Comparison of ENCODE assay signal across 19 cellular contexts in genomic region chr17:81550285-81550684, GRCh38. TPM values are rescaled to one million over a fixed set of nuclear protein-coding genes. Genes with fewer than 3 reads are reported as not detected.
DNase-seq lines count a peak whose midpoint lies in the region; ATAC-seq, FAIRE-seq and TF ChIP-seq lines count a peak whose summit lies in the region.
"Had no signal": no experiment of that assay in that cellular context is flagged by ENCODE, and none has a peak within 500 bp of the region (broad histone marks: within the 10 kb centered on the region; RNA-seq: fewer than 3 reads in every experiment).

No MANE protein-coding gene starts in this region.

- H3K4me3 Mint-ChIP-seq in activated T-helper 17 cell treated with anti-CD3 and anti-CD28 coated beads, Interleukin-2, amount 50 U/mL, for 72 hours: peak overlapping the region; percentile 85
- H3K4me3 Mint-ChIP-seq in stimulated activated naive B cell treated with anti-CD40 and anti-IgM and Interleukin-4, amounts not matched to agents 10 μg/mL and 1 μg/mL and 100 μg/mL, for 72 hours: peak overlapping the region; percentile 91 to 98

- H3K79me2 ChIP-seq in HepG2 (ENCODE audit: insufficient read depth, low read length): peaks cover 10% of the 10 kb centered on the region

- no TSS peak for BruUV-seq in HepG2 (replicated peaks; lab: Mats Ljungman, UMichigan)

- no peak for TF ChIP-seq CTCF in HepG2 (CRISPR knock-in tag; IDR thresholded peaks at IDR 0.05)

- no peak for TF ChIP-seq RAD21 in HepG2 (CRISPR knock-in tag; IDR thresholded peaks at IDR 0.05)

- CTCF ChIA-PET in HepG2 (lab: Yijun Ruan, JAX; ENCODE audit: low intra/inter-chr PET ratio, low total read pairs): no interaction called here

- peaks cover 4% of the 10 kb centered on the region; the same call in 1 of the 2 replicates for H4K20me1 ChIP-seq in HepG2 (ENCODE audit: insufficient read depth, low read length)

- no peaks in the 10 kb centered on the region for H3K9me3 Mint-ChIP-seq in activated T-helper 17 cell treated with anti-CD3 and anti-CD28 coated beads, Interleukin-2, amount 50 U/mL, for 72 hours
- no peaks in the 10 kb centered on the region for H3K9me3 Mint-ChIP-seq in stimulated activated naive B cell treated with anti-CD40 and anti-IgM and Interleukin-4, amounts not matched to agents 10 μg/mL and 1 μg/mL and 100 μg/mL, for 72 hours

- no peak overlapping the region for H2AFZ ChIP-seq in HepG2 (ENCODE audit: low read length)

- H3K4me2 ChIP-seq in HepG2 (ENCODE audit: low read depth, low read length): no peak overlapping the region

- no peak overlapping the region for H3K4me3 ChIP-seq in HepG2 (replicated peaks in 1 of 3; ENCODE audit: insufficient read depth in 1 of 3, low read depth in 2 of 3, low read length in 3 of 3)

- H3K4me1 ChIP-seq in HepG2 (ENCODE audit: insufficient read depth, low read length): peaks cover 31% of the 10 kb centered on the region

- peaks cover 24 to 42% of the 10 kb centered on the region in 2 experiments for H3K36me3 ChIP-seq in HepG2 (replicated peaks in 1 of 2; ENCODE audit: control insufficient read depth in 1 of 2, insufficient read depth in 2 of 2, low read length in 2 of 2)

- no peaks in the 10 kb centered on the region; a peak in 1 of 5 replicates for H3K27me3 ChIP-seq in HepG2 (ENCODE audit: control insufficient read depth in 1 of 2, insufficient read depth in 2 of 2, low read length in 2 of 2)
- H3K27me3 ChIP-seq: foreskin keratinocyte had no signal

- peaks cover 56% of the 10 kb centered on the region for H3K36me3 Mint-ChIP-seq in activated T-helper 17 cell treated with anti-CD3 and anti-CD28 coated beads, Interleukin-2, amount 50 U/mL, for 72 hours (ENCODE audit: low read depth)
- H3K36me3 Mint-ChIP-seq in stimulated activated naive B cell treated with anti-CD40 and anti-IgM and Interleukin-4, amounts not matched to agents 10 μg/mL and 1 μg/mL and 100 μg/mL, for 72 hours: peaks cover 32 to 39% of the 10 kb centered on the region in 2 donors

- WGBS in HepG2 (ENCODE audit: low lambda C conversion rate): 90% methylated on average over 3 of the region's 15 CpGs

- DNase-seq in left ventricle myocardium superior: peak; percentile 26
- DNase-seq in left cardiac atrium: no peak
- DNase-seq in HepG2 (ENCODE audit: low spot score): no peak
- no peak for DNase-seq in stimulated activated naive B cell treated with anti-CD40 and anti-IgM and Interleukin-4, amounts not matched to agents 10 μg/mL and 1 μg/mL and 100 μg/mL, for 72 hours
- no peak for DNase-seq in epidermal melanocyte (ENCODE audit: insufficient read length, low spot score)
- no peak for DNase-seq in NCI-H2107 (lab: John Stamatoyannopoulos, UW)
- DNase-seq: effector CD4-positive, alpha-beta T cell; foreskin keratinocyte; KBM-7; NCI-H146; NCI-H526; retina; stimulated activated CD4-positive, alpha-beta T cell treated with anti-CD3 and anti-CD28 coated beads, Interleukin-2, amount 100 ng/mL, for 48 hours; stimulated activated naive CD4-positive, alpha-beta T cell treated with Interleukin-2 at 50 U/mL for 16 hours; T-helper 9 cell had no signal

- in situ Hi-C loops in HepG2 (cut with HindIII; ENCODE audit: extremely low pct_ligation_motif_present, low pct_unique_long_range_greater_than_20kb): no loop called here

- ATAC-seq in left ventricle myocardium superior (no peak), left cardiac atrium (no peak), HepG2 (no peak), HG02884 (IDR thresholded peaks at IDR 0.05; ENCODE audit: unreplicated experiment) (no peak)
- no peak for ATAC-seq in activated T-helper 17 cell treated with anti-CD3 and anti-CD28 coated beads, Interleukin-2, amount 50 U/mL, for 72 hours (replicated peaks)
- no peak for ATAC-seq in stimulated activated naive B cell treated with anti-CD40 and anti-IgM and Interleukin-4, amounts not matched to agents 10 μg/mL and 1 μg/mL and 100 μg/mL, for 72 hours (replicated peaks)
- ATAC-seq: foreskin keratinocyte had no signal

- FAIRE-seq in HepG2 (lab: Jason Lieb, UNC): no peak
- FAIRE-seq: GM12892, RCC 7860 had no signal

- intact Hi-C loops in left ventricle myocardium superior (cut with micrococcal nuclease) (no loop called here), left cardiac atrium (cut with DNase I) (loop anchor here in 1 of 2 donors (5.0 kb wide), 1 partner anchor 33 kb away; no protein-coding TSS in a partner anchor), HepG2 (cut with micrococcal nuclease; ENCODE audit: unreplicated experiment) (no loop called here)

- H3K9me3 ChIP-seq in HepG2 (ENCODE audit: low read length): no peaks in the 10 kb centered on the region

- POLR2A ChIA-PET in HepG2 (lab: Yijun Ruan, JAX): interaction anchor here (1.5 kb wide), 1 partner anchor 27 kb away, joined by 4 read pairs; no protein-coding TSS in a partner anchor

- no peak overlapping the region for H3K27ac ChIP-seq in HepG2 (ENCODE audit: extremely low read length, insufficient read depth, low read length)
- H3K27ac ChIP-seq: foreskin keratinocyte had no signal

- peaks cover 15% of the 10 kb centered on the region for H3K4me1 Mint-ChIP-seq in activated T-helper 17 cell treated with anti-CD3 and anti-CD28 coated beads, Interleukin-2, amount 50 U/mL, for 72 hours
- H3K4me1 Mint-ChIP-seq in stimulated activated naive B cell treated with anti-CD40 and anti-IgM and Interleukin-4, amounts not matched to agents 10 μg/mL and 1 μg/mL and 100 μg/mL, for 72 hours: peaks cover 35 to 48% of the 10 kb centered on the region in 2 donors

- no peak overlapping the region for H3K27ac Mint-ChIP-seq in activated T-helper 17 cell treated with anti-CD3 and anti-CD28 coated beads, Interleukin-2, amount 50 U/mL, for 72 hours
- peak overlapping the region; percentile 25 for H3K27ac Mint-ChIP-seq in stimulated activated naive B cell treated with anti-CD40 and anti-IgM and Interleukin-4, amounts not matched to agents 10 μg/mL and 1 μg/mL and 100 μg/mL, for 72 hours

- TF ChIP-seq EP300 in HepG2 (IDR thresholded peaks at IDR 0.05; ENCODE audit: low read depth in 2 of 2, low read length in 2 of 2): no peak
- TF ChIP-seq EP300 in HepG2 (CRISPR knock-in tag; IDR thresholded peaks at IDR 0.05; ENCODE audit: borderline replicate concordance): no peak

- H3K9ac ChIP-seq in HepG2 (ENCODE audit: insufficient read depth, low read depth, low read length): peak overlapping the region; percentile 5; the same call in 1 of the 2 replicates

- TF ChIP-seq POLR2A in HepG2 (IDR thresholded peaks at IDR 0.05; ENCODE audit: insufficient read depth in 1 of 2, low read depth in 2 of 2, low read length in 2 of 2): no peak

- H3K27me3 Mint-ChIP-seq in activated T-helper 17 cell treated with anti-CD3 and anti-CD28 coated beads, Interleukin-2, amount 50 U/mL, for 72 hours: no peaks in the 10 kb centered on the region
- no peaks in the 10 kb centered on the region for H3K27me3 Mint-ChIP-seq in stimulated activated naive B cell treated with anti-CD40 and anti-IgM and Interleukin-4, amounts not matched to agents 10 μg/mL and 1 μg/mL and 100 μg/mL, for 72 hours

RNA-seq across cellular contexts. Expression of gene FAAP100, which starts 1.9 kb away (rescaled TPM):
- total RNA-seq in left ventricle myocardium superior (15.4 TPM), left cardiac atrium (10 to 100 TPM; 11.6 to 15.7 TPM), HepG2 (2016; rRNA removed; fragmentation: Illumina TruSeq; extraction: Trizol) (13.9 and 20.8 TPM in 2 replicates)
- 10 to 100 TPM; 26.9 to 38.6 TPM for total RNA-seq in activated T-helper 17 cell treated with anti-CD3 and anti-CD28 coated beads, Interleukin-2, amount 50 U/mL, for 72 hours
- 10.4 and 11.2 TPM in 2 replicates for total RNA-seq in HepG2 (2016; cell fraction: cytosol; rRNA removed; fragmentation: Illumina TruSeq; extraction: Trizol; ENCODE audit: low read depth)
- 11.4 and 20.4 TPM in 2 replicates for total RNA-seq in HepG2 (2016; cell fraction: insoluble cytoplasmic fraction; rRNA removed; fragmentation: Illumina TruSeq; extraction: Trizol)
- total RNA-seq in HepG2 (2016; cell fraction: membrane; rRNA removed; fragmentation: Illumina TruSeq; extraction: Trizol): 23.6 and 25.4 TPM in 2 replicates
- 19.0 and 22.7 TPM in 2 replicates for total RNA-seq in HepG2 (2016; cell fraction: nucleus; rRNA removed; fragmentation: Illumina TruSeq; extraction: Trizol)
- 7.6 and 11.1 TPM in 2 replicates for polyA plus RNA-seq in HepG2 (2011; rRNA removed)
- polyA plus RNA-seq in HepG2 (2011; cell fraction: cytosol; rRNA removed): 6.5 and 11.8 TPM in 2 replicates
- polyA plus RNA-seq in HepG2 (2011; cell fraction: nucleus; rRNA removed): 37.4 and 38.6 TPM in 2 replicates
- polyA plus RNA-seq in HepG2 (2012): 9.3 and 10.7 TPM in 2 replicates
- 6.1 and 6.4 TPM in 2 replicates for polyA plus RNA-seq in HepG2 (2016; cell fraction: cytosol; fragmentation: Illumina TruSeq; extraction: Trizol; ENCODE audit: low read depth)
- 13.7 and 17.1 TPM in 2 replicates for polyA plus RNA-seq in HepG2 (2016; cell fraction: insoluble cytoplasmic fraction; fragmentation: Illumina TruSeq; extraction: Trizol; ENCODE audit: low read depth)
- polyA plus RNA-seq in HepG2 (2016; cell fraction: membrane; fragmentation: Illumina TruSeq; extraction: Trizol; ENCODE audit: low read depth): 14.4 and 16.7 TPM in 2 replicates
- polyA plus RNA-seq in HepG2 (2016; cell fraction: nucleus; fragmentation: Illumina TruSeq; extraction: Trizol; ENCODE audit: insufficient read depth, low read depth): 43.7 and 45.9 TPM in 2 replicates
- 13.6 and 27.9 TPM in 2 replicates for polyA minus RNA-seq in HepG2 (2011; rRNA and poly(A)+ RNA removed; ENCODE audit: low replicate concordance)
- polyA minus RNA-seq in HepG2 (2011; cell fraction: cytosol; rRNA and poly(A)+ RNA removed): 7.7 and 8.2 TPM in 2 replicates
- polyA minus RNA-seq in HepG2 (2011; cell fraction: nucleus; rRNA and poly(A)+ RNA removed): 22.8 and 26.2 TPM in 2 replicates

RNA-seq across cellular contexts. Expression of gene FSCN2, which starts 22.1 kb away (rescaled TPM):
- total RNA-seq in left ventricle myocardium superior (0.50 TPM), left cardiac atrium (under 1 TPM; 0.38 to 0.39 TPM), HepG2 (2016; rRNA removed; fragmentation: Illumina TruSeq; extraction: Trizol) (not detected in 2 replicates)
- under 1 TPM; 0.43 to 0.93 TPM for total RNA-seq in activated T-helper 17 cell treated with anti-CD3 and anti-CD28 coated beads, Interleukin-2, amount 50 U/mL, for 72 hours
- not detected in 2 replicates for total RNA-seq in HepG2 (2016; cell fraction: cytosol; rRNA removed; fragmentation: Illumina TruSeq; extraction: Trizol; ENCODE audit: low read depth)
- total RNA-seq in HepG2 (2016; cell fraction: insoluble cytoplasmic fraction; rRNA removed; fragmentation: Illumina TruSeq; extraction: Trizol): not detected in 2 replicates
- total RNA-seq in HepG2 (2016; cell fraction: membrane; rRNA removed; fragmentation: Illumina TruSeq; extraction: Trizol): not detected in 2 replicates
- not detected in 2 replicates for total RNA-seq in HepG2 (2016; cell fraction: nucleus; rRNA removed; fragmentation: Illumina TruSeq; extraction: Trizol)
- polyA plus RNA-seq in HepG2 (2011; rRNA removed): 0.09 and 0.31 TPM in 2 replicates
- polyA plus RNA-seq in HepG2 (2011; cell fraction: cytosol; rRNA removed): 0.17 TPM in 2 replicates
- polyA plus RNA-seq in HepG2 (2011; cell fraction: nucleus; rRNA removed): 2.2 and 2.8 TPM in 2 replicates
- 0.11 and 0.17 TPM in 2 replicates for polyA plus RNA-seq in HepG2 (2012)
- polyA plus RNA-seq in HepG2 (2016; cell fraction: cytosol; fragmentation: Illumina TruSeq; extraction: Trizol; ENCODE audit: low read depth): not detected in 2 replicates
- not detected in 2 replicates for polyA plus RNA-seq in HepG2 (2016; cell fraction: insoluble cytoplasmic fraction; fragmentation: Illumina TruSeq; extraction: Trizol; ENCODE audit: low read depth)
- polyA plus RNA-seq in HepG2 (2016; cell fraction: membrane; fragmentation: Illumina TruSeq; extraction: Trizol; ENCODE audit: low read depth): not detected in 2 replicates
- not detected in 2 replicates for polyA plus RNA-seq in HepG2 (2016; cell fraction: nucleus; fragmentation: Illumina TruSeq; extraction: Trizol; ENCODE audit: insufficient read depth, low read depth)
- 1.5 and 1.9 TPM in 2 replicates for polyA minus RNA-seq in HepG2 (2011; rRNA and poly(A)+ RNA removed; ENCODE audit: low replicate concordance)
- polyA minus RNA-seq in HepG2 (2011; cell fraction: cytosol; rRNA and poly(A)+ RNA removed): not detected in 2 replicates
- 0.75 and 0.77 TPM in 2 replicates for polyA minus RNA-seq in HepG2 (2011; cell fraction: nucleus; rRNA and poly(A)+ RNA removed)
- total RNA-seq: foreskin keratinocyte had no signal
- polyA plus RNA-seq: foreskin keratinocyte had no signal

RNA-seq across cellular contexts. Expression of gene ACTG1, which starts 37.7 kb away (rescaled TPM):
- 357 TPM for total RNA-seq in left ventricle myocardium superior
- 1,000 to 10,000 TPM in 1 of 2 donors, 100 to 1,000 TPM in 1; 663 to 1,095 TPM for total RNA-seq in left cardiac atrium
- 1,000 to 10,000 TPM; 4,457 to 7,394 TPM for total RNA-seq in activated T-helper 17 cell treated with anti-CD3 and anti-CD28 coated beads, Interleukin-2, amount 50 U/mL, for 72 hours
- 973 and 1,028 TPM in 2 replicates for total RNA-seq in HepG2 (2016; rRNA removed; fragmentation: Illumina TruSeq; extraction: Trizol)
- 361 and 399 TPM in 2 replicates for total RNA-seq in HepG2 (2016; cell fraction: cytosol; rRNA removed; fragmentation: Illumina TruSeq; extraction: Trizol; ENCODE audit: low read depth)
- total RNA-seq in HepG2 (2016; cell fraction: insoluble cytoplasmic fraction; rRNA removed; fragmentation: Illumina TruSeq; extraction: Trizol): 848 and 989 TPM in 2 replicates
- total RNA-seq in HepG2 (2016; cell fraction: membrane; rRNA removed; fragmentation: Illumina TruSeq; extraction: Trizol): 986 and 1,002 TPM in 2 replicates
- 479 and 519 TPM in 2 replicates for total RNA-seq in HepG2 (2016; cell fraction: nucleus; rRNA removed; fragmentation: Illumina TruSeq; extraction: Trizol)
- 1,138 and 1,217 TPM in 2 replicates for polyA plus RNA-seq in HepG2 (2011; rRNA removed)
- polyA plus RNA-seq in HepG2 (2011; cell fraction: cytosol; rRNA removed): 2,631 and 2,697 TPM in 2 replicates
- polyA plus RNA-seq in HepG2 (2011; cell fraction: nucleus; rRNA removed): 3,693 and 3,967 TPM in 2 replicates
- 1,881 and 2,139 TPM in 2 replicates for polyA plus RNA-seq in HepG2 (2012)
- polyA plus RNA-seq in HepG2 (2016; cell fraction: cytosol; fragmentation: Illumina TruSeq; extraction: Trizol; ENCODE audit: low read depth): 598 and 619 TPM in 2 replicates
- polyA plus RNA-seq in HepG2 (2016; cell fraction: insoluble cytoplasmic fraction; fragmentation: Illumina TruSeq; extraction: Trizol; ENCODE audit: low read depth): 1,358 and 1,713 TPM in 2 replicates
- polyA plus RNA-seq in HepG2 (2016; cell fraction: membrane; fragmentation: Illumina TruSeq; extraction: Trizol; ENCODE audit: low read depth): 1,224 and 1,364 TPM in 2 replicates
- 1,038 and 1,070 TPM in 2 replicates for polyA plus RNA-seq in HepG2 (2016; cell fraction: nucleus; fragmentation: Illumina TruSeq; extraction: Trizol; ENCODE audit: insufficient read depth, low read depth)
- polyA minus RNA-seq in HepG2 (2011; rRNA and poly(A)+ RNA removed; ENCODE audit: low replicate concordance): 750 and 1,581 TPM in 2 replicates
- polyA minus RNA-seq in HepG2 (2011; cell fraction: cytosol; rRNA and poly(A)+ RNA removed): 1,072 and 1,192 TPM in 2 replicates
- 609 and 760 TPM in 2 replicates for polyA minus RNA-seq in HepG2 (2011; cell fraction: nucleus; rRNA and poly(A)+ RNA removed)
